ENCODE assay signal across 11 cellular contexts in genomic region chr4:36209941-36210663, GRCh38. TPM values are rescaled to one million over a fixed set of nuclear protein-coding genes. Genes with fewer than 3 reads are reported as not detected.
DNase-seq lines count a peak whose midpoint lies in the region; ATAC-seq and TF ChIP-seq lines count a peak whose summit lies in the region.
"Had no signal": no experiment of that assay in that cellular context is flagged by ENCODE, and none has a peak within 500 bp of the region (broad histone marks: within the 10 kb centered on the region; RNA-seq: fewer than 3 reads in every experiment).

No MANE protein-coding gene starts in this region.

- DNase-seq in GM12864 (ENCODE audit: low read depth): no peak
- DNase-seq in globus pallidus (ENCODE audit: low spot score): peak; percentile 87
- DNase-seq in aorta: no peak
- DNase-seq in NCI-H2171 treated with DMSO at 0.1 percent for 48 hours (lab: John Stamatoyannopoulos, UW): no peak
- no peak for DNase-seq in GM13976 (ENCODE audit: low spot score)
- DNase-seq in stimulated activated CD8-positive, alpha-beta memory T cell treated with anti-CD3 and anti-CD28 coated beads, Interleukin-4, amount 100 ng/mL, for 48 hours: no peak
- DNase-seq: RPMI8226 had no signal

- intact Hi-C loops in aorta (cut with DNase I): no loop called here

- H3K27me3 ChIP-seq in aorta (ENCODE audit: control insufficient read depth in 1 of 2, insufficient read depth in 2 of 2, low read length in 1 of 2): no peaks in the 10 kb centered on the region

- H3K27ac ChIP-seq in aorta (ENCODE audit: low read depth in 1 of 2, low read length in 2 of 2): no peak overlapping the region
- H3K27ac ChIP-seq: coronary artery had no signal

- TF ChIP-seq CTCF in GM12864 (IDR thresholded peaks at IDR 0.05; ENCODE audit: low read depth, low read length, missing control alignments) (peak; percentile 6), GM13976 (IDR thresholded peaks at IDR 0.05; ENCODE audit: borderline replicate concordance, control extremely low read depth, extremely low read depth, insufficient read depth, missing control alignments) (no peak)

- H3K36me3 ChIP-seq in aorta (ENCODE audit: control insufficient read depth in 1 of 2, insufficient read depth in 2 of 2, low read length in 1 of 2): no peaks in the 10 kb centered on the region

- no peak overlapping the region for H3K4me3 ChIP-seq in GM12864 (ENCODE audit: low read depth, low read length)
- no peak overlapping the region for H3K4me3 ChIP-seq in aorta (ENCODE audit: low read length in 2 of 2)
- H3K4me3 ChIP-seq: coronary artery, skin epidermis had no signal

- no peaks in the 10 kb centered on the region for H3K4me1 ChIP-seq in aorta (ENCODE audit: control insufficient read depth in 1 of 2, insufficient read depth in 2 of 2, low read length in 2 of 2)

- no peaks in the 10 kb centered on the region for H3K9me3 ChIP-seq in aorta (ENCODE audit: control insufficient read depth, low read length)

- in situ Hi-C loops in GM13976 (cut with MboI; ENCODE audit: low sequenced_read_pairs, unreplicated experiment): no loop called here

- 53 to 64% methylated on average over 7 of the region's 7 CpGs for WGBS in aorta, 2 donors

- ATAC-seq in GM19395 (IDR thresholded peaks at IDR 0.05; ENCODE audit: unreplicated experiment): peak; percentile 54
- peak; percentile 30 for ATAC-seq in HG03469 (IDR thresholded peaks at IDR 0.05; ENCODE audit: unreplicated experiment)
- ATAC-seq in aorta (ENCODE audit: low FRiP score): no peak

RNA-seq across cellular contexts. Expression of gene ARAP2, which starts 34.2 kb away (rescaled TPM):
- total RNA-seq in aorta: 10 to 100 TPM; 10.5 to 22.7 TPM
- 10 to 100 TPM in 1 of 2 donors, under 1 TPM in 1; 0.26 to 14.4 TPM for polyA plus RNA-seq in aorta
